17 cellular contexts compared by ENCODE assay signal in the genomic region with DNA sequence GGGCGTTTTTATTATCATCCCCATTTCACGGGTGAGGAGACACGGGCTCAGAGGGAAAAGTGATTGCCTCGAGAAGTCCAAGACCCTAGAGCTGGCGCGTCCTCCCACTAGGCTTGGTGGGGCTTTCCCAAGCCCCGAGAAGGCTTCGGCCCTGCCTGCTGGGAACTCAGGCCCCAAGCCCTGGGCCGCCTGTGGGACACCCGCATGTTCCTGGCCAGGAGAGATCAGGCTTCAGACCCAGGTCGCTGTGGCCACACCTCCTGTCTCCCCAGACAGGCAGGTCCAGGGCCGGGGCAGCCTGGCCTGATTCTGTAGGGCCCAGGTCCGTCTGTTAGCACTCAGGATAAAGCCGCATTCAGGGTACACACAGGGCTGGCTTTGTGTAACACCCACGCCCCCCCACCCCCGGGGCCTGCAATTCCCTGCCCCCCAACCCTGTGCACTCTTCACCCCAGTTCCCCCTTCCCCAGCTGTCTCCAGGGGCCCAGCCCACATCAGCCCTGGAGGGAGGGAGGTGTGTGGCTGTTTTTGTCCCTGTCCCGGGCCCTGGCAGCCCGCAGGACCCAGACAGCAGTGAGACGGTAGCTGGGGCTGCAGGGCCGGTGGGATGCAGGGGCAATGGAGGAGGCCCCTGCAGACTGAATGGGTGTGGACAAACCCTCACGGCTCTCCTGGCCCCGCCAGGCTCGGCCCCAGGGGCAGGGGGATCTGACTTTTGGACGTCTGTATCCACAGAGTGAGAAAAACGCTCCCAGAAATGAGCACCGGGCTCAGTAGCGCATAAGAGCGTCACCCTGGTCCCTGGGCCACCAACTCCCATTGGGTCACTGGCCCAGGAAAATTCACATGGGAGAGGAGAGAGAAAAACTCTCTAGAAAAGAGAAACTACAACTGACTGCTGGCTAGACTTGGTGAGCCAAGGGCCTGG. TPM values are rescaled to one million over a fixed set of nuclear protein-coding genes. Genes with fewer than 3 reads are reported as not detected.
DNase-seq lines count a peak whose midpoint lies in the region; ATAC-seq and TF ChIP-seq lines count a peak whose summit lies in the region.
"Had no signal": no experiment of that assay in that cellular context is flagged by ENCODE, and none has a peak within 500 bp of the region (broad histone marks: within the 10 kb centered on the region; RNA-seq: fewer than 3 reads in every experiment).

No MANE protein-coding gene starts in this region.

- CTCF ChIA-PET in WTC11 (lab: Charles Lee) = interaction anchor here (1.3 kb wide), 1 partner anchor 40 kb away, joined by 4 read pairs; no protein-coding TSS in a partner anchor

- H3K4me3 Mint-ChIP-seq in activated T-cell treated with anti-CD3 and anti-CD28 coated beads, Interleukin-2, amount 50 U/mL, for 4 hours = no peak overlapping the region
- no peak overlapping the region for H3K4me3 Mint-ChIP-seq in WTC11
- H3K4me3 Mint-ChIP-seq: natural killer cell, type B pancreatic cell had no signal

- H3K4me1 ChIP-seq in lower lobe of right lung (peaks cover 4% of the 10 kb centered on the region), transverse colon (peaks cover 2 to 7% (median 5%) of the 10 kb centered on the region in 4 donors)

- intact Hi-C loops in lower lobe of right lung (cut with DNase I) = no loop called here
- intact Hi-C loops in transverse colon (cut with DNase I; ENCODE audit: low total_unique reads) = no loop called here

- peaks cover 2% of the 10 kb centered on the region for H3K36me3 Mint-ChIP-seq in activated T-cell treated with anti-CD3 and anti-CD28 coated beads, Interleukin-2, amount 50 U/mL, for 4 hours (ENCODE audit: insufficient read depth)
- H3K36me3 Mint-ChIP-seq in WTC11 = peaks cover 15% of the 10 kb centered on the region; the same call in 1 of the 2 replicates
- H3K36me3 Mint-ChIP-seq: natural killer cell, type B pancreatic cell had no signal

- H3K9me3 Mint-ChIP-seq in activated T-cell treated with anti-CD3 and anti-CD28 coated beads, Interleukin-2, amount 50 U/mL, for 4 hours = no peaks in the 10 kb centered on the region
- no peaks in the 10 kb centered on the region for H3K9me3 Mint-ChIP-seq in WTC11
- H3K9me3 Mint-ChIP-seq: natural killer cell, type B pancreatic cell had no signal

- H3K4me3 ChIP-seq in lower lobe of right lung (no peak overlapping the region), transverse colon (no peak overlapping the region)
- H3K4me3 ChIP-seq: smooth muscle cell had no signal

- POLR2A ChIA-PET in WTC11 (lab: Charles Lee) = no interaction called here

- H3K36me3 ChIP-seq in lower lobe of right lung = peaks cover 15% of the 10 kb centered on the region
- H3K36me3 ChIP-seq in transverse colon = no peaks in the 10 kb centered on the region

- no peak for TF ChIP-seq EP300 in transverse colon (IDR thresholded peaks at IDR 0.05; ENCODE audit: low read depth)

- peak overlapping the region; percentile 45; the same call in 1 of the 2 replicates for H3K27ac Mint-ChIP-seq in WTC11
- H3K27ac Mint-ChIP-seq: natural killer cell, type B pancreatic cell had no signal

- no peak for TF ChIP-seq CTCF in WTC11 (IDR thresholded peaks at IDR 0.05)
- no peak for TF ChIP-seq CTCF in lower lobe of right lung (IDR thresholded peaks at IDR 0.05)
- no peak for TF ChIP-seq CTCF in transverse colon (IDR thresholded peaks at IDR 0.05)

- in situ Hi-C loops in transverse colon (cut with MboI; ENCODE audit: low pct_ligation_motif_present in 1 of 4, low pct_unique_long_range_greater_than_20kb in 1 of 4, low sequenced_read_pairs in 3 of 4) = loop anchor here in 2 of 4 donors (25.0 kb wide), 2 partner anchors 225 to 425 kb away; no protein-coding TSS in a partner anchor

- peaks cover 16% of the 10 kb centered on the region for H3K4me1 Mint-ChIP-seq in activated T-cell treated with anti-CD3 and anti-CD28 coated beads, Interleukin-2, amount 50 U/mL, for 4 hours (ENCODE audit: low read depth)
- H3K4me1 Mint-ChIP-seq in WTC11 = peaks cover 31% of the 10 kb centered on the region

- H3K9me3 ChIP-seq in lower lobe of right lung (no peaks in the 10 kb centered on the region), transverse colon (no peaks in the 10 kb centered on the region)

- no peaks in the 10 kb centered on the region for H3K27me3 ChIP-seq in lower lobe of right lung (ENCODE audit: low read depth)
- H3K27me3 ChIP-seq in transverse colon = no peaks in the 10 kb centered on the region

- no peak for ATAC-seq in activated T-cell treated with anti-CD3 and anti-CD28 coated beads, Interleukin-2, amount 50 U/mL, for 4 hours
- ATAC-seq in WTC11 (peak; percentile 68), lower lobe of right lung (no peak), GM21390 (IDR thresholded peaks at IDR 0.05; ENCODE audit: unreplicated experiment) (no peak), GM19463 (IDR thresholded peaks at IDR 0.05; ENCODE audit: unreplicated experiment) (no peak), GM19328 (IDR thresholded peaks at IDR 0.05; ENCODE audit: unreplicated experiment) (no peak)
- ATAC-seq: left lobe of liver, natural killer cell had no signal

- WGBS in transverse colon (ENCODE audit: low coverage in 1 of 2), 2 donors = 77 to 87% methylated on average over 6 to 28 of the region's 28 CpGs

- TF ChIP-seq POLR2A in transverse colon (IDR thresholded peaks at IDR 0.05) = no peak

- H3K27me3 Mint-ChIP-seq in activated T-cell treated with anti-CD3 and anti-CD28 coated beads, Interleukin-2, amount 50 U/mL, for 4 hours (ENCODE audit: low read depth) = no peaks in the 10 kb centered on the region
- H3K27me3 Mint-ChIP-seq in WTC11 (ENCODE audit: low read depth) = no peaks in the 10 kb centered on the region
- H3K27me3 Mint-ChIP-seq: type B pancreatic cell had no signal

- DNase-seq in activated T-cell treated with anti-CD3 and anti-CD28 coated beads, Interleukin-2, amount 50 U/mL, for 4 hours = peak; percentile 3
- DNase-seq in activated T-cell treated with anti-CD3 and anti-CD28 coated beads for 4 hours (no peak), WTC11 (ENCODE audit: low spot score) (peak; percentile 41), lower lobe of right lung (peak; percentile 43), transverse colon (peak; percentile 5)
- DNase-seq: activated CD4-positive, CD25-positive, alpha-beta regulatory T cell; activated gamma-delta T cell treated with Interleukin-2 at 50 U/mL for 16 hours; caudate nucleus; GOT3; natural killer cell had no signal

- H3K27ac ChIP-seq in lower lobe of right lung (no peak overlapping the region), transverse colon (no peak overlapping the region)
- H3K27ac ChIP-seq: HL-60 had no signal

TF ChIP-seq in WTC11, 78 proteins besides CTCF, POLR2A, EP300 and RAD21 (continues in another document):
- TF ChIP-seq, protein P1, sequence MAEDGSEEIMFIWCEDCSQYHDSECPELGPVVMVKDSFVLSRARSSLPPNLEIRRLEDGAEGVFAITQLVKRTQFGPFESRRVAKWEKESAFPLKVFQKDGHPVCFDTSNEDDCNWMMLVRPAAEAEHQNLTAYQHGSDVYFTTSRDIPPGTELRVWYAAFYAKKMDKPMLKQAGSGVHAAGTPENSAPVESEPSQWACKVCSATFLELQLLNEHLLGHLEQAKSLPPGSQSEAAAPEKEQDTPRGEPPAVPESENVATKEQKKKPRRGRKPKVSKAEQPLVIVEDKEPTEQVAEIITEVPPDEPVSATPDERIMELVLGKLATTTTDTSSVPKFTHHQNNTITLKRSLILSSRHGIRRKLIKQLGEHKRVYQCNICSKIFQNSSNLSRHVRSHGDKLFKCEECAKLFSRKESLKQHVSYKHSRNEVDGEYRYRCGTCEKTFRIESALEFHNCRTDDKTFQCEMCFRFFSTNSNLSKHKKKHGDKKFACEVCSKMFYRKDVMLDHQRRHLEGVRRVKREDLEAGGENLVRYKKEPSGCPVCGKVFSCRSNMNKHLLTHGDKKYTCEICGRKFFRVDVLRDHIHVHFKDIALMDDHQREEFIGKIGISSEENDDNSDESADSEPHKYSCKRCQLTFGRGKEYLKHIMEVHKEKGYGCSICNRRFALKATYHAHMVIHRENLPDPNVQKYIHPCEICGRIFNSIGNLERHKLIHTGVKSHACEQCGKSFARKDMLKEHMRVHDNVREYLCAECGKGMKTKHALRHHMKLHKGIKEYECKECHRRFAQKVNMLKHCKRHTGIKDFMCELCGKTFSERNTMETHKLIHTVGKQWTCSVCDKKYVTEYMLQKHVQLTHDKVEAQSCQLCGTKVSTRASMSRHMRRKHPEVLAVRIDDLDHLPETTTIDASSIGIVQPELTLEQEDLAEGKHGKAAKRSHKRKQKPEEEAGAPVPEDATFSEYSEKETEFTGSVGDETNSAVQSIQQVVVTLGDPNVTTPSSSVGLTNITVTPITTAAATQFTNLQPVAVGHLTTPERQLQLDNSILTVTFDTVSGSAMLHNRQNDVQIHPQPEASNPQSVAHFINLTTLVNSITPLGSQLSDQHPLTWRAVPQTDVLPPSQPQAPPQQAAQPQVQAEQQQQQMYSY (CRISPR knock-in tag; IDR thresholded peaks at IDR 0.05) = no peak
- no peak for TF ChIP-seq SMAD4 (CRISPR knock-in tag; IDR thresholded peaks at IDR 0.05)
- TF ChIP-seq, protein P2, sequence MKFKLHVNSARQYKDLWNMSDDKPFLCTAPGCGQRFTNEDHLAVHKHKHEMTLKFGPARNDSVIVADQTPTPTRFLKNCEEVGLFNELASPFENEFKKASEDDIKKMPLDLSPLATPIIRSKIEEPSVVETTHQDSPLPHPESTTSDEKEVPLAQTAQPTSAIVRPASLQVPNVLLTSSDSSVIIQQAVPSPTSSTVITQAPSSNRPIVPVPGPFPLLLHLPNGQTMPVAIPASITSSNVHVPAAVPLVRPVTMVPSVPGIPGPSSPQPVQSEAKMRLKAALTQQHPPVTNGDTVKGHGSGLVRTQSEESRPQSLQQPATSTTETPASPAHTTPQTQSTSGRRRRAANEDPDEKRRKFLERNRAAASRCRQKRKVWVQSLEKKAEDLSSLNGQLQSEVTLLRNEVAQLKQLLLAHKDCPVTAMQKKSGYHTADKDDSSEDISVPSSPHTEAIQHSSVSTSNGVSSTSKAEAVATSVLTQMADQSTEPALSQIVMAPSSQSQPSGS (CRISPR knock-in tag; IDR thresholded peaks at IDR 0.05; ENCODE audit: borderline replicate concordance, low read depth) = no peak
- TF ChIP-seq JAZF1 (CRISPR knock-in tag; IDR thresholded peaks at IDR 0.05) = no peak
- TF ChIP-seq EMX1 (CRISPR knock-in tag; IDR thresholded peaks at IDR 0.05) = no peak

RNA-seq across cellular contexts. Expression of a gene that starts 42.4 kb away (rescaled TPM):
- total RNA-seq in activated T-cell treated with anti-CD3 and anti-CD28 coated beads, Interleukin-2, amount 50 U/mL, for 4 hours = under 1 TPM in 2 of 3 donors, not detected in 1; 0.13 to 0.27 TPM
- not detected in 3 replicates for total RNA-seq in WTC11 (2021)
- 5.8 TPM for total RNA-seq in lower lobe of right lung
- 1 to 10 TPM in 2 of 4 donors, not detected in 2; 1.6 to 4.4 TPM for total RNA-seq in transverse colon
- total RNA-seq: smooth muscle cell had no signal

RNA-seq across cellular contexts. Expression of a gene that starts 47.2 kb away (rescaled TPM):
- 1 to 10 TPM; 4.3 to 7.4 (median 5.6) TPM for total RNA-seq in activated T-cell treated with anti-CD3 and anti-CD28 coated beads, Interleukin-2, amount 50 U/mL, for 4 hours
- 29.8 to 40.6 TPM (median 31.0 TPM) in 3 replicates for total RNA-seq in WTC11 (2021)
- total RNA-seq in lower lobe of right lung = 26.9 TPM
- 10 to 100 TPM in 2 of 4 donors, 1 to 10 TPM in 2; 6.4 to 10.8 (median 8.4) TPM for total RNA-seq in transverse colon
